In the genomic region with DNA sequence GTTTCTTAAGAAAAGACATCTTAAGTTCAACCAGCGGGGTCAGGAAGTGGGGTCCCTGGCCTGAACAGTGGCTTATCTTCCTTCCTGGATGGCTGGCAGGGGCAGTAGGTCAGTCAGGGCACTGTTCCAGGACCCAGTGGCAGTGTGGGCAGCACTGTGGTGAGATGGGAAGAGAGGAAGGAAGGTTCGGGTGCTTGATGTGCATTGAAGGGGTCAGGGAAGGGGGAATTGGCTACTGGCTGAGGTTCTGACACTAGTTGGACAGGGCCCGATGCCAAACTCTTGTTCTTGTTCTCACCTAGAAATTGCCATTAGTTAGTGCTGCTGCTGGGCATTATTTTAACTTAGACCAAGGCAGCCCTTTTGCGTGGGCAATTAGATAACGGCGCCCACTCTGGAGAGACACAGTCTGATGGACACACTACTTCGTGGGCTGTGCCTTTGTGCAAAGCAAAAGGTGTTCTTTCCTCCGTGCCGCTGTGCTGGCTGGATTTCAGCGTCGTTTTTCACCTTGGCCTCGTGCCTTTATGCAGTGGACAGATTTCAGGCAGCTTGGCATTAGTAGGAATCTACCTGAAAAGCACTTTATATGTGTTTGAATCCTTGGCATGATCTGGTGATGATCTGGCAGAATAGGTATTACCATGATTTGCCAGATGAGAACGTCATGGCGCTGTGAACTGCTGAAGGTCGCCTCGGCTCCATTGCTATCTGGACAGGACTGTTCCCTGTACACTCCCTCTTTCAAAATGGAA, we compare ENCODE assay signal across 13 cellular contexts. TPM values are rescaled to one million over a fixed set of nuclear protein-coding genes. Genes with fewer than 3 reads are reported as not detected.
DNase-seq lines count a peak whose midpoint lies in the region; ATAC-seq and TF ChIP-seq lines count a peak whose summit lies in the region.
"Had no signal": no experiment of that assay in that cellular context is flagged by ENCODE, and none has a peak within 500 bp of the region (broad histone marks: within the 10 kb centered on the region; RNA-seq: fewer than 3 reads in every experiment).

No MANE protein-coding gene starts in this region.

- no peaks in the 10 kb centered on the region for H3K9me2 ChIP-seq in SK-N-SH

- no peak overlapping the region for H3K4me3 ChIP-seq in SK-N-SH (ENCODE audit: low read depth in 2 of 2, low read length in 1 of 2)
- H3K4me3 ChIP-seq in gastroesophageal sphincter, result no peak overlapping the region
- H3K4me3 ChIP-seq: colonic mucosa, Peyer's patch, skin epidermis had no signal

- H3K4me3 Mint-ChIP-seq in natural killer cell, result no peak overlapping the region
- no peak overlapping the region for H3K4me3 Mint-ChIP-seq in type B pancreatic cell
- no peak overlapping the region for H3K4me3 Mint-ChIP-seq in stimulated activated effector memory CD8-positive, alpha-beta T cell treated with anti-CD3 and anti-CD28 coated beads, Interleukin-12 subunit alpha, Interleukin-12 subunit beta, amount 100 ng/mL, for 72 hours
- H3K4me3 Mint-ChIP-seq: activated naive CD8-positive, alpha-beta T cell treated with anti-CD3 and anti-CD28 coated beads, Interleukin-2, amount 10 ng/mL, durations not matched to agents 7 days and 5 days had no signal

- H3K27ac ChIP-seq in SK-N-SH (ENCODE audit: low read depth in 2 of 2, low read length in 1 of 2) (peak overlapping the region in 1 of 2 experiments; percentile 77; a peak in 1 of 4 replicates), gastroesophageal sphincter (peak overlapping the region in 3 of 4 donors; percentile 1 to 61 (median 21))
- H3K27ac ChIP-seq: colonic mucosa had no signal

- H3K79me2 ChIP-seq in SK-N-SH (ENCODE audit: insufficient read depth), result 0 out of 2 replicates have a peak, but pooled peaks cover 7% of the 10 kb centered on the region

- DNase-seq in SK-N-SH, result no peak
- DNase-seq in natural killer cell, result no peak
- no peak for DNase-seq in type B pancreatic cell (ENCODE audit: extremely low spot score, unreplicated experiment)
- DNase-seq in HK-2 (ENCODE audit: unreplicated experiment), result no peak
- no peak for DNase-seq in stimulated activated effector memory CD8-positive, alpha-beta T cell treated with anti-CD3 and anti-CD28 coated beads, Interleukin-12 subunit alpha, Interleukin-12 subunit beta, amount 100 ng/mL, for 72 hours (ENCODE audit: low spot score in 2 of 2)
- DNase-seq: 8988T; activated naive CD8-positive, alpha-beta T cell treated with anti-CD3 and anti-CD28 coated beads, Interleukin-2, amount 10 ng/mL, durations not matched to agents 7 days and 5 days; colonic mucosa; Peyer's patch had no signal

- peak overlapping the region; percentile 80 to 84 for H3K27ac Mint-ChIP-seq in natural killer cell
- H3K27ac Mint-ChIP-seq in type B pancreatic cell, result peak overlapping the region; percentile 68
- H3K27ac Mint-ChIP-seq in stimulated activated effector memory CD8-positive, alpha-beta T cell treated with anti-CD3 and anti-CD28 coated beads, Interleukin-12 subunit alpha, Interleukin-12 subunit beta, amount 100 ng/mL, for 72 hours, result no peak overlapping the region
- H3K27ac Mint-ChIP-seq: activated naive CD8-positive, alpha-beta T cell treated with anti-CD3 and anti-CD28 coated beads, Interleukin-2, amount 10 ng/mL, durations not matched to agents 7 days and 5 days had no signal

- H3K4me1 Mint-ChIP-seq in natural killer cell, result peaks cover 34 to 46% of the 10 kb centered on the region in 2 donors
- peaks cover 30% of the 10 kb centered on the region for H3K4me1 Mint-ChIP-seq in type B pancreatic cell (ENCODE audit: unreplicated experiment)
- H3K4me1 Mint-ChIP-seq in stimulated activated effector memory CD8-positive, alpha-beta T cell treated with anti-CD3 and anti-CD28 coated beads, Interleukin-12 subunit alpha, Interleukin-12 subunit beta, amount 100 ng/mL, for 72 hours, result peaks cover 17% of the 10 kb centered on the region

- H3K36me3 ChIP-seq in SK-N-SH (replicated peaks in 1 of 2; ENCODE audit: control insufficient read depth in 1 of 2, insufficient read depth in 2 of 2, low read length in 1 of 2) (no peaks in the 10 kb centered on the region), gastroesophageal sphincter (no peaks in the 10 kb centered on the region)
- H3K36me3 ChIP-seq: colonic mucosa, Peyer's patch had no signal

- no peaks in the 10 kb centered on the region for H4K20me1 ChIP-seq in SK-N-SH (ENCODE audit: insufficient read depth)

- intact Hi-C loops in natural killer cell (cut with micrococcal nuclease), result no loop called here

- no peak for TF ChIP-seq EP300 in SK-N-SH (IDR thresholded peaks at IDR 0.05; ENCODE audit: borderline replicate concordance in 1 of 2, low read depth in 1 of 2, low read length in 1 of 2)
- no peak for TF ChIP-seq EP300 in gastroesophageal sphincter (IDR thresholded peaks at IDR 0.05)

- 23% methylated on average over 12 of the region's 16 CpGs for WGBS in SK-N-SH (ENCODE audit: low lambda C conversion rate)
- 80 to 86% methylated on average over 4 to 10 of the region's 16 CpGs for WGBS in gastroesophageal sphincter (ENCODE audit: low coverage in 1 of 2), 2 donors

- H3K36me3 Mint-ChIP-seq in natural killer cell (no peaks in the 10 kb centered on the region), type B pancreatic cell (peaks cover 4% of the 10 kb centered on the region)
- H3K36me3 Mint-ChIP-seq in stimulated activated effector memory CD8-positive, alpha-beta T cell treated with anti-CD3 and anti-CD28 coated beads, Interleukin-12 subunit alpha, Interleukin-12 subunit beta, amount 100 ng/mL, for 72 hours, result no peaks in the 10 kb centered on the region

- H3K9me3 Mint-ChIP-seq in natural killer cell (no peaks in the 10 kb centered on the region), type B pancreatic cell (no peaks in the 10 kb centered on the region)
- H3K9me3 Mint-ChIP-seq in stimulated activated effector memory CD8-positive, alpha-beta T cell treated with anti-CD3 and anti-CD28 coated beads, Interleukin-12 subunit alpha, Interleukin-12 subunit beta, amount 100 ng/mL, for 72 hours, result no peaks in the 10 kb centered on the region
- H3K9me3 Mint-ChIP-seq: activated naive CD8-positive, alpha-beta T cell treated with anti-CD3 and anti-CD28 coated beads, Interleukin-2, amount 10 ng/mL, durations not matched to agents 7 days and 5 days had no signal

- H3F3A ChIP-seq in SK-N-SH (replicated peaks; ENCODE audit: insufficient read depth), result peaks cover 4% of the 10 kb centered on the region

- peak; percentile 18; the same call in 1 of the 3 replicates for ATAC-seq in SK-N-SH treated with all-trans-retinoic acid at 6 μM for 48 hours
- ATAC-seq in gastroesophageal sphincter, result no peak
- ATAC-seq in natural killer cell, result no peak
- no peak for ATAC-seq in HG03439 (IDR thresholded peaks at IDR 0.05; ENCODE audit: unreplicated experiment)
- no peak for ATAC-seq in stimulated activated effector memory CD8-positive, alpha-beta T cell treated with anti-CD3 and anti-CD28 coated beads, Interleukin-12 subunit alpha, Interleukin-12 subunit beta, amount 100 ng/mL, for 72 hours

- CTCF ChIA-PET in SK-N-SH (lab: Yijun Ruan, JAX), result no interaction called here

- no peak overlapping the region for H2AFZ ChIP-seq in SK-N-SH (ENCODE audit: low read depth)

- H3K27me3 ChIP-seq in SK-N-SH (ENCODE audit: insufficient read depth) (no peaks in the 10 kb centered on the region; the same call in 1 of the 2 replicates), gastroesophageal sphincter (no peaks in the 10 kb centered on the region)
- H3K27me3 ChIP-seq: colonic mucosa, Peyer's patch had no signal

- no peak overlapping the region for H3K9ac ChIP-seq in SK-N-SH

- no peak for TF ChIP-seq POLR2A in gastroesophageal sphincter (IDR thresholded peaks at IDR 0.05)

- POLR2A ChIA-PET in SK-N-SH (lab: Yijun Ruan, JAX), result no interaction called here

- no peak for TF ChIP-seq CTCF in SK-N-SH (IDR thresholded peaks at IDR 0.05)
- TF ChIP-seq CTCF in gastroesophageal sphincter (IDR thresholded peaks at IDR 0.05), result no peak
- no peak for TF ChIP-seq CTCF in natural killer cell (IDR thresholded peaks at IDR 0.05)
- TF ChIP-seq CTCF in type B pancreatic cell (conservative IDR thresholded peaks at IDR 0.05), result no peak

- H3K4me2 ChIP-seq in SK-N-SH, result no peak overlapping the region

- no peak for TF ChIP-seq RAD21 in SK-N-SH (IDR thresholded peaks at IDR 0.05; ENCODE audit: low read length)

- H3K9me3 ChIP-seq in SK-N-SH (no peaks in the 10 kb centered on the region), gastroesophageal sphincter (no peaks in the 10 kb centered on the region)
- H3K9me3 ChIP-seq: colonic mucosa, Peyer's patch had no signal

- peaks cover 0 to 3% of the 10 kb centered on the region in 2 experiments; a peak in 2 of 4 replicates for H3K4me1 ChIP-seq in SK-N-SH (ENCODE audit: control insufficient read depth in 1 of 2, insufficient read depth in 2 of 2, low read depth in 1 of 2, low read length in 1 of 2)
- H3K4me1 ChIP-seq in gastroesophageal sphincter, result peaks cover 13 to 72% (median 27%) of the 10 kb centered on the region in 3 donors
- H3K4me1 ChIP-seq: colonic mucosa had no signal

- H3K27me3 Mint-ChIP-seq in natural killer cell (ENCODE audit: low read depth in 2 of 2) (no peaks in the 10 kb centered on the region), type B pancreatic cell (no peaks in the 10 kb centered on the region)
- H3K27me3 Mint-ChIP-seq: activated naive CD8-positive, alpha-beta T cell treated with anti-CD3 and anti-CD28 coated beads, Interleukin-2, amount 10 ng/mL, durations not matched to agents 7 days and 5 days had no signal

TF ChIP-seq in SK-N-SH, 30 proteins besides CTCF, POLR2A, EP300 and RAD21 (continues in another document):
- TF ChIP-seq RCOR1 (IDR thresholded peaks at IDR 0.05; ENCODE audit: low read length) (no peak), PBX3 (IDR thresholded peaks at IDR 0.05) (no peak), NRF1 (IDR thresholded peaks at IDR 0.05; ENCODE audit: low read depth, low read length) (no peak), CHD2 (IDR thresholded peaks at IDR 0.05; ENCODE audit: low read length, partially characterized antibody) (no peak), SMC3 (IDR thresholded peaks at IDR 0.05; ENCODE audit: low read depth, low read length) (no peak), MXI1 (IDR thresholded peaks at IDR 0.05; ENCODE audit: low read depth, low read length) (no peak)

RNA-seq across cellular contexts. Expression of gene UTRN, which starts 30.3 kb away (rescaled TPM):
- polyA plus RNA-seq in SK-N-SH (2012; rRNA removed), result 6.8 and 8.7 TPM in 2 replicates
- polyA plus RNA-seq in SK-N-SH (2012; cell fraction: cytosol; rRNA removed), result 10.1 and 10.3 TPM in 2 replicates
- 9.0 and 18.6 TPM in 2 replicates for polyA plus RNA-seq in SK-N-SH (2012; cell fraction: nucleus; rRNA removed)
- total RNA-seq in gastroesophageal sphincter (100 to 1,000 TPM in 3 of 4 donors, 10 to 100 TPM in 1; 95.9 to 251 (median 139) TPM), natural killer cell (100 to 1,000 TPM; 584 to 715 (median 591) TPM), type B pancreatic cell (ENCODE audit: low replicate concordance) (75.1 and 77.7 TPM in 2 replicates)
